In the genomic region with DNA sequence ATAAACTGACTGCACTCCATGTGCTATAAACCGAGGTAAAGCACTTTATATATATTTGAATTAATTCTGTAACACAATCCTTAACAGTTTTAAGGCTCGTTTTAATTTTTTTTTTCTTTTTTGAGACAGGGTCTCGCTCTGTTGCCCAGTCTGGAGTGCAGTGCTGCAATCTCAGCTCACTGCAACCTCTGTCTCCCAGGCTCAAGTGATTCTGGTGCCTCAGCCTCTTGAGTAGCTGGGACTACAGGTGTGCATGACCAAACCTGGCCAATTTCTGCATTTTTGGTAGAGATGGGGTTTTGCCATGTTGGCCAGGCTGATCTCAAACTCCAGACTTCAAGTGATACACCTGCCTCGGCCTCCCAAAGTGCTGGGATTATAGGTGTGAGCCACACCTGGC, we compare ENCODE assay signal across 1 cellular context.
TF ChIP-seq lines count a peak whose summit lies in the region.

No MANE protein-coding gene starts in this region.

TF ChIP-seq in WTC11, 78 proteins besides CTCF, POLR2A, EP300 and RAD21:
- TF ChIP-seq ZNF121 (CRISPR knock-in tag; IDR thresholded peaks at IDR 0.05), result peak; percentile 3; the same call in 1 of the 2 replicates
